10 cellular contexts compared by ENCODE assay signal in genomic region chr6:169158182-169158573, GRCh38.
A peak's percentile ranks its signal among the peaks of the same experiment; 100 is the strongest.
DNase-seq lines count a peak whose midpoint lies in the region; ATAC-seq and TF ChIP-seq lines count a peak whose summit lies in the region.
"Had no signal": no experiment of that assay in that cellular context is flagged by ENCODE, and none has a peak within 500 bp of the region (broad histone marks: within the 10 kb centered on the region; RNA-seq: fewer than 3 reads in every experiment).

No MANE protein-coding gene starts in this region.

- intact Hi-C loops in esophagus squamous epithelium (cut with DNase I) (no loop called here), right lobe of liver (cut with DNase I) (no loop called here), spleen (cut with DNase I; ENCODE audit: low total_unique reads) (no loop called here)

- peak in 3 of 4 donors; percentile 28 to 75 (median 63) for ATAC-seq in right lobe of liver
- ATAC-seq in GM21825 (IDR thresholded peaks at IDR 0.05; ENCODE audit: unreplicated experiment) = no peak
- ATAC-seq: stimulated activated effector memory CD8-positive, alpha-beta T cell treated with anti-CD3 and anti-CD28 coated beads, Interleukin-12 subunit alpha, Interleukin-12 subunit beta, amount 100 ng/mL, for 72 hours had no signal

- H3K4me1 ChIP-seq in esophagus squamous epithelium (peaks cover 9 to 37% (median 32%) of the 10 kb centered on the region in 3 donors), right lobe of liver (no peaks in the 10 kb centered on the region), spleen (peaks cover 0 to 6% (median 0%) of the 10 kb centered on the region in 6 donors)

- H3K9me3 ChIP-seq in esophagus squamous epithelium (no peaks in the 10 kb centered on the region), right lobe of liver (no peaks in the 10 kb centered on the region), spleen (no peaks in the 10 kb centered on the region)

- TF ChIP-seq CTCF in esophagus squamous epithelium (IDR thresholded peaks at IDR 0.05) (no peak), right lobe of liver (IDR thresholded peaks at IDR 0.05) (no peak), spleen (IDR thresholded peaks at IDR 0.05 in 8 of 11, conservative IDR thresholded peaks at IDR 0.05 in 3 of 11) (no peak)

- H3K4me3 ChIP-seq in esophagus squamous epithelium (peak overlapping the region in 1 of 4 donors; percentile 30), right lobe of liver (no peak overlapping the region), skin epidermis (no peak overlapping the region), spleen (no peak overlapping the region)

- H3K27ac ChIP-seq in esophagus squamous epithelium (peak overlapping the region in 3 of 4 donors; percentile 19 to 59 (median 46)), right lobe of liver (peak overlapping the region in 1 of 3 donors; percentile 28), skin epidermis (peak overlapping the region in 18 of 21 experiments; percentile 2 to 88 (median 62)), spleen (peak overlapping the region in 3 of 8 donors; percentile 4 to 37 (median 7))

- H3K27me3 ChIP-seq in esophagus squamous epithelium (peaks cover 0 to 14% (median 0%) of the 10 kb centered on the region in 4 donors), right lobe of liver (no peaks in the 10 kb centered on the region), spleen (replicated peaks in 1 of 7) (peaks cover 0 to 8% (median 0%) of the 10 kb centered on the region in 7 donors)

- H3K36me3 ChIP-seq in esophagus squamous epithelium (no peaks in the 10 kb centered on the region), right lobe of liver (no peaks in the 10 kb centered on the region), spleen (no peaks in the 10 kb centered on the region)

- 26 to 36% methylated on average over 3 to 10 of the region's 10 CpGs for WGBS in esophagus squamous epithelium, 2 donors
- 15% methylated on average over 8 of the region's 10 CpGs for WGBS in right lobe of liver (ENCODE audit: insufficient coverage, low coverage, low lambda C conversion rate, missing lambda C conversion rate)
- 35 to 60% (median 39%) methylated on average over 10 of the region's 10 CpGs for WGBS in spleen, 5 donors

- TF ChIP-seq POLR2A in esophagus squamous epithelium (IDR thresholded peaks at IDR 0.05) (no peak), right lobe of liver (IDR thresholded peaks at IDR 0.05) (no peak), spleen (IDR thresholded peaks at IDR 0.05) (no peak), erythroblast (IDR thresholded peaks at IDR 0.05; ENCODE audit: low read length) (no peak)

- peak; percentile 63 for DNase-seq in LHCN-M2 (ENCODE audit: low read depth)
- no peak for DNase-seq in esophagus squamous epithelium (lab: John Stamatoyannopoulos, UW)
- DNase-seq in right lobe of liver = peak in 1 of 3 donors; percentile 58
- DNase-seq in spleen = no peak
- DNase-seq in erythroblast (lab: John Stamatoyannopoulos, UW) = no peak
- no peak for DNase-seq in H4 (ENCODE audit: low spot score)
- DNase-seq: NCI-H524 had no signal
